Comparison of ENCODE assay signal across 13 cellular contexts in genomic region chr16:69773255-69773947, GRCh38. TPM values are rescaled to one million over a fixed set of nuclear protein-coding genes. Genes with fewer than 3 reads are reported as not detected.
DNase-seq lines count a peak whose midpoint lies in the region; ATAC-seq and TF ChIP-seq lines count a peak whose summit lies in the region.
"Had no signal": no experiment of that assay in that cellular context is flagged by ENCODE, and none has a peak within 500 bp of the region (broad histone marks: within the 10 kb centered on the region; RNA-seq: fewer than 3 reads in every experiment).

No MANE protein-coding gene starts in this region.

- H3K4me1 Mint-ChIP-seq in endothelial cell (ENCODE audit: unreplicated experiment), result peaks cover 12% of the 10 kb centered on the region

- H3K9me3 ChIP-seq in Karpas-422 (ENCODE audit: low read length), result peaks cover 15% of the 10 kb centered on the region; the same call in 1 of the 2 replicates

- peaks cover 62% of the 10 kb centered on the region for H3K4me1 ChIP-seq in Karpas-422 (ENCODE audit: low read length)
- H3K4me1 ChIP-seq in foreskin keratinocyte, result no peaks in the 10 kb centered on the region

- ATAC-seq in GM19463 (IDR thresholded peaks at IDR 0.05; ENCODE audit: unreplicated experiment), result peak; percentile 57
- ATAC-seq in GM21528 (IDR thresholded peaks at IDR 0.05; ENCODE audit: low FRiP score, unreplicated experiment), result no peak
- ATAC-seq in foreskin keratinocyte, result no peak

- H3K27me3 ChIP-seq in GM06990 (replicated peaks; ENCODE audit: control insufficient read depth, insufficient read depth, low read length), result no peaks in the 10 kb centered on the region
- no peaks in the 10 kb centered on the region for H3K27me3 ChIP-seq in Karpas-422 (ENCODE audit: low read length)
- H3K27me3 ChIP-seq in foreskin keratinocyte, result no peaks in the 10 kb centered on the region

- no peaks in the 10 kb centered on the region for H4K20me1 ChIP-seq in Karpas-422 (ENCODE audit: insufficient read depth, low read depth, low read length)

- CTCF ChIA-PET in GM10248 (lab: Yijun Ruan, JAX), result interaction anchor here (0.8 to 2.0 kb wide), 5 partner anchors 11 to 378 kb away, joined by 3 to 6 read pairs (median 4); partner anchors contain the start of genes NOB1 and WWP2

- H3K4me2 ChIP-seq in Karpas-422 (ENCODE audit: low read depth, low read length, poor library complexity, severe bottlenecking), result peak overlapping the region; percentile 51

- no peaks in the 10 kb centered on the region for H3K9me3 Mint-ChIP-seq in endothelial cell (ENCODE audit: unreplicated experiment)

- POLR2A ChIA-PET in GM10248 (lab: Yijun Ruan, JAX), result no interaction called here

- H3K27ac ChIP-seq in Karpas-422 (ENCODE audit: low read length), result peak overlapping the region; percentile 83
- no peak overlapping the region for H3K27ac ChIP-seq in foreskin keratinocyte

- H3K4me3 ChIP-seq in GM06990 (replicated peaks; ENCODE audit: low read depth, low read length) (no peak overlapping the region), Karpas-422 (ENCODE audit: low read length) (peak overlapping the region; percentile 28; the same call in 1 of the 2 replicates)

- H3K9me2 ChIP-seq in Karpas-422 (replicated peaks; ENCODE audit: insufficient read depth, low read length), result no peaks in the 10 kb centered on the region

- no peak overlapping the region for H2AFZ ChIP-seq in Karpas-422 (ENCODE audit: low read length)

- no peaks in the 10 kb centered on the region for H3K27me3 Mint-ChIP-seq in endothelial cell (ENCODE audit: unreplicated experiment)

- H3K4me3 Mint-ChIP-seq in endothelial cell (ENCODE audit: unreplicated experiment), result no peak overlapping the region
- H3K4me3 Mint-ChIP-seq: CD14-positive monocyte had no signal

- peaks cover 9% of the 10 kb centered on the region for H3K36me3 Mint-ChIP-seq in endothelial cell (ENCODE audit: low read depth, unreplicated experiment)

- TF ChIP-seq CTCF in GM06990 (IDR thresholded peaks at IDR 0.05; ENCODE audit: insufficient read depth, low read length, poor library complexity, severe bottlenecking) (no peak), endothelial cell (IDR thresholded peaks at IDR 0.05; ENCODE audit: unreplicated experiment) (no peak), foreskin keratinocyte (conservative IDR thresholded peaks at IDR 0.05) (no peak), GM10248 (IDR thresholded peaks at IDR 0.05; ENCODE audit: control extremely low read depth, extremely low read depth, low read depth, missing control alignments) (no peak)

- peak; percentile 24 for DNase-seq in GM06990 (ENCODE audit: extremely low read depth, insufficient read length)
- peak; percentile 92 for DNase-seq in Karpas-422
- no peak for DNase-seq in endothelial cell (ENCODE audit: low spot score)
- DNase-seq in SHP77 treated with DMSO at 0.1 percent for 48 hours (lab: John Stamatoyannopoulos, UW), result no peak
- DNase-seq in foreskin keratinocyte, result no peak
- no peak for DNase-seq in GM10248 (ENCODE audit: extremely low spot score)
- DNase-seq: activated CD4-positive, CD25-positive, alpha-beta regulatory T cell treated with anti-CD3 and anti-CD28 coated beads, Interleukin-2, amount 50 U/mL, for 72 hours; activated naive CD4-positive, alpha-beta T cell; NCI-H1436 treated with DMSO at 0.1 percent for 48 hours; NCI-H748 treated with DMSO at 0.1 percent for 48 hours had no signal

- H3K9ac ChIP-seq in Karpas-422 (ENCODE audit: low read length), result peak overlapping the region; percentile 11

- H3K27ac Mint-ChIP-seq in endothelial cell (ENCODE audit: unreplicated experiment), result peak overlapping the region; percentile 88

- peaks cover 81% of the 10 kb centered on the region for H3K79me2 ChIP-seq in Karpas-422 (ENCODE audit: low read length)

- H3K36me3 ChIP-seq in GM06990 (ENCODE audit: control insufficient read depth, insufficient read depth, low read length) (no peaks in the 10 kb centered on the region; the same call in 1 of the 2 replicates), Karpas-422 (ENCODE audit: insufficient read depth, low read length) (peaks cover 17% of the 10 kb centered on the region)

RNA-seq across cellular contexts. Expression of gene WWP2, which starts 11.3 kb away (rescaled TPM):
- 30.7 and 42.0 TPM in 2 replicates for total RNA-seq in Karpas-422 (2014; rRNA removed; shearing (Covaris generic); ENCODE audit: low replicate concordance)
- total RNA-seq in endothelial cell (ENCODE audit: unreplicated experiment) (35.3 TPM), foreskin keratinocyte (24.3 and 26.3 TPM in 2 replicates)
- polyA plus RNA-seq in foreskin keratinocyte, result 12.4 and 13.1 TPM in 2 replicates

RNA-seq across cellular contexts. Expression of gene NOB1, which starts 18.7 kb away (rescaled TPM):
- total RNA-seq in Karpas-422 (2014; rRNA removed; shearing (Covaris generic); ENCODE audit: low replicate concordance), result 50.5 and 68.3 TPM in 2 replicates
- total RNA-seq in endothelial cell (ENCODE audit: unreplicated experiment) (46.8 TPM), foreskin keratinocyte (47.3 and 59.3 TPM in 2 replicates)
- 65.6 and 74.9 TPM in 2 replicates for polyA plus RNA-seq in foreskin keratinocyte

RNA-seq across cellular contexts. Expression of gene NQO1, which starts 47.0 kb away (rescaled TPM):
- total RNA-seq in Karpas-422 (2014; rRNA removed; shearing (Covaris generic); ENCODE audit: low replicate concordance), result 16.2 and 19.0 TPM in 2 replicates
- total RNA-seq in endothelial cell (ENCODE audit: unreplicated experiment) (29.1 TPM), foreskin keratinocyte (137 and 164 TPM in 2 replicates)
- 154 and 183 TPM in 2 replicates for polyA plus RNA-seq in foreskin keratinocyte

Comparison
In these comparisons a context has a peak if more than half of its experiments do, and no peak if none do; other contexts are left out.
1. DNase-seq: peak in GM06990 (single experiment) and Karpas-422 (single experiment); none in endothelial cell (single experiment), SHP77 treated with DMSO at 0.1 percent for 48 hours (single experiment), foreskin keratinocyte (0 of 2) and GM10248 (single experiment).